In genomic region chr10:73653701-73654100, GRCh38 we compare ENCODE assay signal across 10 cellular contexts. TPM values are rescaled to one million over a fixed set of nuclear protein-coding genes. Genes with fewer than 3 reads are reported as not detected.
DNase-seq lines count a peak whose midpoint lies in the region; ATAC-seq, FAIRE-seq and TF ChIP-seq lines count a peak whose summit lies in the region.
"Had no signal": no experiment of that assay in that cellular context is flagged by ENCODE, and none has a peak within 500 bp of the region (broad histone marks: within the 10 kb centered on the region; RNA-seq: fewer than 3 reads in every experiment).

No MANE protein-coding gene starts in this region.

- H4K8ac ChIP-seq in H1 (ENCODE audit: extremely low read depth, insufficient read depth, low read length): no peak overlapping the region

- no peak overlapping the region for H2AK5ac ChIP-seq in H1 (ENCODE audit: low read depth, low read length)

- H3K4me1 Mint-ChIP-seq in activated T-helper 2 cell treated with anti-CD3 and anti-CD28 coated beads, Interferon-gamma antibody, Interleukin-2, Interleukin-4, amounts not matched to agents 10 μg/mL and 5 μg/mL and 100 μg/mL, durations not matched to agents 14 hours and 24 hours and 36 hours (ENCODE audit: low read depth): peaks cover 6% of the 10 kb centered on the region
- H3K4me1 Mint-ChIP-seq in activated CD4-positive, alpha-beta T cell treated with anti-CD3 and anti-CD28 coated beads for 36 hours: peaks cover 2% of the 10 kb centered on the region

- POLR2A ChIA-PET in H1 (lab: Charles Lee; ENCODE audit: partially characterized antibody): interaction anchor here (0.6 to 1.3 kb wide), 3 partner anchors 9 to 274 kb away, joined by 3 to 4 read pairs (median 3); no protein-coding TSS in a partner anchor
- POLR2A ChIA-PET in activated CD4-positive, alpha-beta T cell treated with anti-CD3 and anti-CD28 coated beads for 36 hours (lab: Charles Lee): no interaction called here

- H3K9me3 Mint-ChIP-seq in activated T-helper 2 cell treated with anti-CD3 and anti-CD28 coated beads, Interferon-gamma antibody, Interleukin-2, Interleukin-4, amounts not matched to agents 10 μg/mL and 5 μg/mL and 100 μg/mL, durations not matched to agents 14 hours and 24 hours and 36 hours: no peaks in the 10 kb centered on the region
- no peaks in the 10 kb centered on the region for H3K9me3 Mint-ChIP-seq in activated CD4-positive, alpha-beta T cell treated with anti-CD3 and anti-CD28 coated beads for 36 hours (ENCODE audit: low read depth)
- H3K9me3 Mint-ChIP-seq: T-helper 1 cell treated with Interleukin-12 subunit alpha and Interleukin-12 subunit beta and Interleukin-4 antibody, amounts not matched to agents 30 μg/mL and 1 μg/mL, for 36 hours had no signal

- no peak overlapping the region for H2BK5ac ChIP-seq in H1 (ENCODE audit: low read depth, low read length)

- no peaks in the 10 kb centered on the region for H3K27me3 ChIP-seq in cardiac muscle cell
- no peaks in the 10 kb centered on the region for H3K27me3 ChIP-seq in H1 (replicated peaks in 1 of 4; ENCODE audit: control insufficient read depth in 3 of 4, extremely low read depth in 1 of 4, insufficient read depth in 3 of 4, low read length in 3 of 4)

- H2BK12ac ChIP-seq in H1 (ENCODE audit: low read depth, low read length): no peak overlapping the region

- no peak overlapping the region for H3K56ac ChIP-seq in H1 (replicated peaks; ENCODE audit: insufficient read length, low read depth, low read length)

- H3K36me3 ChIP-seq in cardiac muscle cell (no peaks in the 10 kb centered on the region), H1 (ENCODE audit: control insufficient read depth in 2 of 4, insufficient read depth in 4 of 4, low read length in 3 of 4) (no peaks in the 10 kb centered on the region)

- CTCF ChIA-PET in H1 (lab: Charles Lee; ENCODE audit: partially characterized antibody): interaction anchor here (0.9 to 1.3 kb wide), 3 partner anchors 52 to 255 kb away, joined by 3 read pairs; no protein-coding TSS in a partner anchor
- CTCF ChIA-PET in activated CD4-positive, alpha-beta T cell treated with anti-CD3 and anti-CD28 coated beads for 36 hours (lab: Charles Lee): interaction anchor here (0.9 kb wide), 1 partner anchor 20 kb away, joined by 4 read pairs; no protein-coding TSS in a partner anchor

- no peaks in the 10 kb centered on the region for H3K9me3 ChIP-seq in cardiac muscle cell (ENCODE audit: low read depth)
- no peaks in the 10 kb centered on the region for H3K9me3 ChIP-seq in H1 (ENCODE audit: insufficient read depth in 2 of 2, low read depth in 1 of 2, low read length in 1 of 2)

- peak; percentile 41 to 69 for DNase-seq in cardiac muscle cell (ENCODE audit: low read depth in 1 of 2, low spot score in 1 of 2)
- DNase-seq in Right ventricle myocardium inferior (ENCODE audit: missing footprints): no peak
- peak; percentile 23 for DNase-seq in NOMO-1 treated with dmso at 0.1 percent for 144 hours (lab: John Stamatoyannopoulos, UW; ENCODE audit: unreplicated experiment)
- no peak for DNase-seq in H1 (ENCODE audit: low read depth in 1 of 2, low spot score in 2 of 2)
- no peak for DNase-seq in activated T-helper 2 cell treated with anti-CD3 and anti-CD28 coated beads, Interferon-gamma antibody, Interleukin-2, Interleukin-4, amounts not matched to agents 10 μg/mL and 5 μg/mL and 100 μg/mL, durations not matched to agents 14 hours and 24 hours and 36 hours (ENCODE audit: low spot score)
- no peak for DNase-seq in NCI-H1694 (lab: John Stamatoyannopoulos, UW)
- DNase-seq in COLO829 (ENCODE audit: low spot score): no peak
- DNase-seq in activated CD4-positive, alpha-beta T cell treated with anti-CD3 and anti-CD28 coated beads for 36 hours: no peak
- DNase-seq: stimulated activated CD4-positive, alpha-beta T cell treated with anti-CD3 and anti-CD28 coated beads, Interleukin-2, amount 100 ng/mL, for 24 hours had no signal

- H2BK20ac ChIP-seq in H1 (ENCODE audit: low read length): no peak overlapping the region

- no peak overlapping the region for H2AFZ ChIP-seq in H1 (ENCODE audit: low read length)

- H3K4me1 ChIP-seq in cardiac muscle cell (ENCODE audit: low read depth) (peaks cover 61% of the 10 kb centered on the region), H1 (replicated peaks in 1 of 4; ENCODE audit: control insufficient read depth in 3 of 4, insufficient read depth in 4 of 4, low read length in 3 of 4) (no peaks in the 10 kb centered on the region)

- TF ChIP-seq CTCF in cardiac muscle cell (IDR thresholded peaks at IDR 0.05; ENCODE audit: low read depth, low read length): no peak
- peak in 1 of 3 experiments; percentile 31; a peak in 1 of 4 replicates for TF ChIP-seq CTCF in H1 (IDR thresholded peaks at IDR 0.05; ENCODE audit: control extremely low read depth in 1 of 3, insufficient read depth in 1 of 3, low read depth in 1 of 3, low read length in 3 of 3)

- TF ChIP-seq POLR2A in H1 (IDR thresholded peaks at IDR 0.05; ENCODE audit: control extremely low read depth in 1 of 2, low read depth in 2 of 2, low read length in 2 of 2): no peak

- H3K27ac Mint-ChIP-seq in activated T-helper 2 cell treated with anti-CD3 and anti-CD28 coated beads, Interferon-gamma antibody, Interleukin-2, Interleukin-4, amounts not matched to agents 10 μg/mL and 5 μg/mL and 100 μg/mL, durations not matched to agents 14 hours and 24 hours and 36 hours: no peak overlapping the region
- H3K27ac Mint-ChIP-seq in activated CD4-positive, alpha-beta T cell treated with anti-CD3 and anti-CD28 coated beads for 36 hours: no peak overlapping the region
- H3K27ac Mint-ChIP-seq: T-helper 1 cell treated with Interleukin-12 subunit alpha and Interleukin-12 subunit beta and Interleukin-4 antibody, amounts not matched to agents 30 μg/mL and 1 μg/mL, for 36 hours had no signal

- no peaks in the 10 kb centered on the region for H3K79me2 ChIP-seq in H1 (ENCODE audit: control insufficient read depth in 1 of 2, insufficient read depth in 2 of 2, low read length in 2 of 2)

- peaks cover 0 to 2% of the 10 kb centered on the region in 2 experiments for H4K20me1 ChIP-seq in H1 (replicated peaks in 1 of 2; ENCODE audit: control insufficient read depth in 1 of 2, insufficient read depth in 2 of 2, low read length in 2 of 2)

- no peaks in the 10 kb centered on the region for H3K27me3 Mint-ChIP-seq in activated T-helper 2 cell treated with anti-CD3 and anti-CD28 coated beads, Interferon-gamma antibody, Interleukin-2, Interleukin-4, amounts not matched to agents 10 μg/mL and 5 μg/mL and 100 μg/mL, durations not matched to agents 14 hours and 24 hours and 36 hours (ENCODE audit: low read depth)
- H3K27me3 Mint-ChIP-seq in activated CD4-positive, alpha-beta T cell treated with anti-CD3 and anti-CD28 coated beads for 36 hours: no peaks in the 10 kb centered on the region

- H4K91ac ChIP-seq in H1 (replicated peaks; ENCODE audit: insufficient read length, low read length): no peak overlapping the region

- H3K36me3 Mint-ChIP-seq in activated T-helper 2 cell treated with anti-CD3 and anti-CD28 coated beads, Interferon-gamma antibody, Interleukin-2, Interleukin-4, amounts not matched to agents 10 μg/mL and 5 μg/mL and 100 μg/mL, durations not matched to agents 14 hours and 24 hours and 36 hours (ENCODE audit: low read depth): no peaks in the 10 kb centered on the region
- H3K36me3 Mint-ChIP-seq in activated CD4-positive, alpha-beta T cell treated with anti-CD3 and anti-CD28 coated beads for 36 hours (ENCODE audit: low read depth): no peaks in the 10 kb centered on the region

- H4K5ac ChIP-seq in H1 (ENCODE audit: insufficient read length, low read depth, low read length): no peak overlapping the region

- TF ChIP-seq EP300 in H1 (IDR thresholded peaks at IDR 0.05; ENCODE audit: borderline replicate concordance in 1 of 2, low read depth in 2 of 2, low read length in 2 of 2): no peak

- FAIRE-seq in H1 (lab: Jason Lieb, UNC): no peak

- H3K27ac ChIP-seq in cardiac muscle cell (peak overlapping the region; percentile 100), H1 (ENCODE audit: low read depth, low read length) (no peak overlapping the region)

- no peak overlapping the region for H3K4ac ChIP-seq in H1 (replicated peaks; ENCODE audit: insufficient read length, low read depth, low read length)

- H3K79me1 ChIP-seq in H1 (ENCODE audit: low read depth, low read length): no peaks in the 10 kb centered on the region

- peak; percentile 41 to 57 for TF ChIP-seq RAD21 in H1 (IDR thresholded peaks at IDR 0.05 in 1 of 2, conservative IDR thresholded peaks at IDR 0.05 in 1 of 2; ENCODE audit: low read depth in 2 of 2, low read length in 2 of 2)

- no peak overlapping the region for H3K9ac ChIP-seq in H1 (replicated peaks in 1 of 4; ENCODE audit: extremely low read depth in 1 of 4, low read depth in 3 of 4, low read length in 3 of 4)

- no peak overlapping the region for H3K4me3 ChIP-seq in cardiac muscle cell
- no peak overlapping the region for H3K4me3 ChIP-seq in H1 (ENCODE audit: extremely low read depth in 1 of 4, insufficient read depth in 2 of 4, low read depth in 3 of 4, low read length in 4 of 4)

- no peak overlapping the region for H3K18ac ChIP-seq in H1 (ENCODE audit: extremely low read depth, low read length)

- H3K4me3 Mint-ChIP-seq in activated T-helper 2 cell treated with anti-CD3 and anti-CD28 coated beads, Interferon-gamma antibody, Interleukin-2, Interleukin-4, amounts not matched to agents 10 μg/mL and 5 μg/mL and 100 μg/mL, durations not matched to agents 14 hours and 24 hours and 36 hours (ENCODE audit: low read depth): no peak overlapping the region
- no peak overlapping the region for H3K4me3 Mint-ChIP-seq in activated CD4-positive, alpha-beta T cell treated with anti-CD3 and anti-CD28 coated beads for 36 hours
- H3K4me3 Mint-ChIP-seq: T-helper 1 cell treated with Interleukin-12 subunit alpha and Interleukin-12 subunit beta and Interleukin-4 antibody, amounts not matched to agents 30 μg/mL and 1 μg/mL, for 36 hours had no signal

- no peak overlapping the region for H3K23ac ChIP-seq in H1 (ENCODE audit: insufficient read length)

- no peak for ATAC-seq in Right ventricle myocardium inferior
- no peak for ATAC-seq in activated CD4-positive, alpha-beta T cell treated with anti-CD3 and anti-CD28 coated beads for 36 hours

- H3K23me2 ChIP-seq in H1 (ENCODE audit: low read depth, low read length): peaks cover 1% of the 10 kb centered on the region; the same call in 1 of the 2 replicates

- intact Hi-C loops in Right ventricle myocardium inferior (cut with DNase I): loop anchor here (5.0 kb wide), 1 partner anchor 64 kb away; no protein-coding TSS in a partner anchor
- intact Hi-C loops in activated T-helper 2 cell treated with anti-CD3 and anti-CD28 coated beads, Interferon-gamma antibody, Interleukin-2, Interleukin-4, amounts not matched to agents 10 μg/mL and 5 μg/mL and 100 μg/mL, durations not matched to agents 14 hours and 24 hours and 36 hours (cut with micrococcal nuclease): no loop called here
- intact Hi-C loops in activated CD4-positive, alpha-beta T cell treated with anti-CD3 and anti-CD28 coated beads for 36 hours (cut with DNase I, micrococcal nuclease): no loop called here

- no peak overlapping the region for H3K4me2 ChIP-seq in H1 (ENCODE audit: insufficient read depth in 1 of 2, low read depth in 2 of 2, low read length in 2 of 2)

- 80% methylated on average over 3 of the region's 3 CpGs; no CpG with 5 or more reads in 1 of the 2 experiments for WGBS in H1 (ENCODE audit: extremely low coverage in 1 of 2, insufficient coverage in 1 of 2, insufficient read length in 1 of 2, insufficient replicate concordance in 2 of 2, low coverage in 1 of 2, low lambda C conversion rate in 2 of 2, missing lambda C conversion rate in 1 of 2), 2 experiments

- H2BK15ac ChIP-seq in H1 (ENCODE audit: low read length): no peak overlapping the region

- no peak overlapping the region for H3K14ac ChIP-seq in H1 (ENCODE audit: insufficient read length)

- no peak overlapping the region for H2BK120ac ChIP-seq in H1 (replicated peaks; ENCODE audit: low read depth, low read length)

RNA-seq across cellular contexts. Expression of gene SYNPO2L, which starts 2.1 kb away (rescaled TPM):
- 12.1 and 13.6 TPM in 2 replicates for total RNA-seq in cardiac muscle cell
- polyA plus RNA-seq in cardiac muscle cell: 19.3 and 33.6 TPM in 2 replicates
- 232 TPM for total RNA-seq in Right ventricle myocardium inferior
- 0.11 and 0.19 TPM in 2 replicates for total RNA-seq in H1 (2021; fragmentation: NEBNext Ultra II Directional; extraction: Animal tissue kit (Norgen Biotek cat#: 25700))
- 0.05 and 0.06 TPM in 2 replicates for polyA plus RNA-seq in H1 (2011; rRNA removed)
- 0.06 TPM for polyA plus RNA-seq in H1 (2011; cell fraction: cytosol; rRNA removed)
- 0.31 TPM for polyA plus RNA-seq in H1 (2011; cell fraction: nucleus; rRNA removed)
- polyA plus RNA-seq in H1 (2012, experiment 1 of 2): 0.19 to 0.51 TPM (median 0.31 TPM) in 4 replicates
- polyA plus RNA-seq in H1 (2012, experiment 2 of 2): 0.05 TPM
- polyA plus RNA-seq in H1 (2013, experiment 1 of 2): 0.10 TPM
- 0.06 TPM for polyA plus RNA-seq in H1 (2013, experiment 2 of 2)
- polyA minus RNA-seq in H1 (2011; rRNA and poly(A)+ RNA removed): 0.34 and 0.47 TPM in 2 replicates
- 0.44 TPM for polyA minus RNA-seq in H1 (2011; cell fraction: cytosol; rRNA and poly(A)+ RNA removed)
- polyA minus RNA-seq in H1 (2011; cell fraction: nucleus; rRNA and poly(A)+ RNA removed): 0.70 TPM
- total RNA-seq in activated T-helper 2 cell treated with anti-CD3 and anti-CD28 coated beads, Interferon-gamma antibody, Interleukin-2, Interleukin-4, amounts not matched to agents 10 μg/mL and 5 μg/mL and 100 μg/mL, durations not matched to agents 14 hours and 24 hours and 36 hours: 0.05 TPM in 1 of 2 replicates, not detected in the other
- total RNA-seq in activated CD4-positive, alpha-beta T cell treated with anti-CD3 and anti-CD28 coated beads for 36 hours: not detected

RNA-seq across cellular contexts. Expression of gene MYOZ1, which starts 12.4 kb away (rescaled TPM):
- total RNA-seq in cardiac muscle cell (13.6 and 16.2 TPM in 2 replicates), Right ventricle myocardium inferior (0.51 TPM)
- polyA plus RNA-seq in cardiac muscle cell (11.7 and 17.0 TPM in 2 replicates), H1 (2011; rRNA removed) (3.0 and 3.3 TPM in 2 replicates)
- 2.6 and 2.7 TPM in 2 replicates for total RNA-seq in H1 (2021; fragmentation: NEBNext Ultra II Directional; extraction: Animal tissue kit (Norgen Biotek cat#: 25700))
- 3.5 TPM for polyA plus RNA-seq in H1 (2011; cell fraction: cytosol; rRNA removed)
- polyA plus RNA-seq in H1 (2011; cell fraction: nucleus; rRNA removed): 2.5 TPM
- 2.6 to 4.3 TPM (median 3.8 TPM) in 4 replicates for polyA plus RNA-seq in H1 (2012, experiment 1 of 2)
- 5.2 TPM for polyA plus RNA-seq in H1 (2012, experiment 2 of 2)
- 1.2 TPM for polyA plus RNA-seq in H1 (2013, experiment 1 of 2)
- polyA plus RNA-seq in H1 (2013, experiment 2 of 2): 1.6 TPM
- polyA minus RNA-seq in H1 (2011; rRNA and poly(A)+ RNA removed): 1.4 and 2.0 TPM in 2 replicates
- polyA minus RNA-seq in H1 (2011; cell fraction: cytosol; rRNA and poly(A)+ RNA removed): not detected
- 0.70 TPM for polyA minus RNA-seq in H1 (2011; cell fraction: nucleus; rRNA and poly(A)+ RNA removed)
- total RNA-seq in activated T-helper 2 cell treated with anti-CD3 and anti-CD28 coated beads, Interferon-gamma antibody, Interleukin-2, Interleukin-4, amounts not matched to agents 10 μg/mL and 5 μg/mL and 100 μg/mL, durations not matched to agents 14 hours and 24 hours and 36 hours: not detected in 2 replicates
- not detected for total RNA-seq in activated CD4-positive, alpha-beta T cell treated with anti-CD3 and anti-CD28 coated beads for 36 hours

RNA-seq across cellular contexts. Expression of gene AGAP5, which starts 44.2 kb away (rescaled TPM):
- 3.7 and 7.3 TPM in 2 replicates for total RNA-seq in cardiac muscle cell
- polyA plus RNA-seq in cardiac muscle cell: 3.1 and 5.3 TPM in 2 replicates
- total RNA-seq in Right ventricle myocardium inferior: 2.6 TPM
- total RNA-seq in H1 (2021; fragmentation: NEBNext Ultra II Directional; extraction: Animal tissue kit (Norgen Biotek cat#: 25700)): 3.1 and 5.4 TPM in 2 replicates
- 5.6 and 6.0 TPM in 2 replicates for polyA plus RNA-seq in H1 (2011; rRNA removed)
- 6.6 TPM for polyA plus RNA-seq in H1 (2011; cell fraction: cytosol; rRNA removed)
- 17.7 TPM for polyA plus RNA-seq in H1 (2011; cell fraction: nucleus; rRNA removed)
- polyA plus RNA-seq in H1 (2012, experiment 1 of 2): 5.2 to 6.8 TPM (median 6.0 TPM) in 4 replicates
- polyA plus RNA-seq in H1 (2012, experiment 2 of 2): 0.16 TPM
- polyA plus RNA-seq in H1 (2013, experiment 1 of 2): 3.0 TPM
- 2.9 TPM for polyA plus RNA-seq in H1 (2013, experiment 2 of 2)
- 3.4 and 3.5 TPM in 2 replicates for polyA minus RNA-seq in H1 (2011; rRNA and poly(A)+ RNA removed)
- polyA minus RNA-seq in H1 (2011; cell fraction: cytosol; rRNA and poly(A)+ RNA removed): 0.44 TPM
- polyA minus RNA-seq in H1 (2011; cell fraction: nucleus; rRNA and poly(A)+ RNA removed): 6.7 TPM
- total RNA-seq in activated T-helper 2 cell treated with anti-CD3 and anti-CD28 coated beads, Interferon-gamma antibody, Interleukin-2, Interleukin-4, amounts not matched to agents 10 μg/mL and 5 μg/mL and 100 μg/mL, durations not matched to agents 14 hours and 24 hours and 36 hours: 18.2 and 18.8 TPM in 2 replicates
- total RNA-seq in activated CD4-positive, alpha-beta T cell treated with anti-CD3 and anti-CD28 coated beads for 36 hours: 10 to 100 TPM in 1 of 2 experiments, 1 to 10 TPM in 1; 7.1 to 10.3 TPM

Comparison
In these comparisons a context has a peak if more than half of its experiments do, and no peak if none do; other contexts are left out.
1. DNase-seq: peak in cardiac muscle cell (2 of 2) and NOMO-1 treated with dmso at 0.1 percent for 144 hours (single experiment); none in Right ventricle myocardium inferior (single experiment), H1 (0 of 2), activated T-helper 2 cell treated with anti-CD3 and anti-CD28 coated beads, Interferon-gamma antibody, Interleukin-2, Interleukin-4, amounts not matched to agents 10 μg/mL and 5 μg/mL and 100 μg/mL, durations not matched to agents 14 hours and 24 hours and 36 hours (single experiment), NCI-H1694 (single experiment), COLO829 (single experiment) and activated CD4-positive, alpha-beta T cell treated with anti-CD3 and anti-CD28 coated beads for 36 hours (single experiment).
2. RNA of gene SYNPO2L, which starts 2.1 kb away (total RNA-seq): 232 TPM in Right ventricle myocardium inferior (single experiment); 12.1 to 13.6 TPM in cardiac muscle cell, 0.11 to 0.19 TPM in H1, 0.05 TPM in activated T-helper 2 cell treated with anti-CD3 and anti-CD28 coated beads, Interferon-gamma antibody, Interleukin-2, Interleukin-4, amounts not matched to agents 10 μg/mL and 5 μg/mL and 100 μg/mL, durations not matched to agents 14 hours and 24 hours and 36 hours and not detected in activated CD4-positive, alpha-beta T cell treated with anti-CD3 and anti-CD28 coated beads for 36 hours; every median in the first group is over 10 times any median in the second.